ENCODE assay signal across 15 cellular contexts in the genomic region with DNA sequence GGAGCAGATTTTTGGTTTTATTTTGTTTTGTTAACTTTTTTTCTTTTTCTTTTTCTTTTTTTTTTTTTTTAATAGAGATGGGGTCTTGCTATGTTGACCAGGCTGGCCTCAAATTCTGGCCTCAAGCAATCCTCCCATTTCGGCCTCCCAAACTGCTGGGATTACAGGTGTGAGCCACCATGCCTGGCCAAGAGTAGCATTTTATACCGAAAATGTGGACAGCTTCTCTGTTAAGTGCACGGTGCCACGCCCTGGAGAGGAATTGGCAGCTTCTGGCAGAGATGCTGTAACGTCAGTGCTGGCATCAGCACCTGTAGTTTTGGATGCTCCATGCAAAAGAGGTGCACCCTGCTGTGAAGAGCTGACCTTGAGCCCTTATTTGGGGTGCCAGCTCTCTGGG.
"Had no signal": no experiment of that assay in that cellular context is flagged by ENCODE, and none has a peak within 500 bp of the region (broad histone marks: within the 10 kb centered on the region; RNA-seq: fewer than 3 reads in every experiment).

No MANE protein-coding gene starts in this region.

- H3K27me3 Mint-ChIP-seq: activated B cell treated with CpG ODN at 0.5 μM for 24 hours had no signal

- H3K4me1 Mint-ChIP-seq: activated B cell treated with CpG ODN at 0.5 μM for 24 hours, natural killer cell had no signal

- H3K36me3 Mint-ChIP-seq: natural killer cell had no signal

- H3K27ac Mint-ChIP-seq: activated B cell treated with CpG ODN at 0.5 μM for 24 hours; activated T-cell treated with anti-CD3 and anti-CD28 coated beads, Interleukin-2, amount 50 U/mL, for 72 hours; natural killer cell; T-helper 1 cell treated with Interleukin-12 subunit alpha and Interleukin-12 subunit beta and Interleukin-4 antibody, amounts not matched to agents 30 μg/mL and 1 μg/mL, for 36 hours had no signal

- H3K4me3 ChIP-seq: colonic mucosa, esophagus squamous epithelium, upper lobe of left lung had no signal

- H3K9me3 ChIP-seq: colonic mucosa, esophagus squamous epithelium, neutrophil, upper lobe of left lung had no signal

- H3K27ac ChIP-seq: colonic mucosa, esophagus squamous epithelium, neutrophil, upper lobe of left lung had no signal

- H3K36me3 ChIP-seq: neutrophil had no signal

- H3K4me3 Mint-ChIP-seq: activated B cell treated with CpG ODN at 0.5 μM for 24 hours; activated T-cell treated with anti-CD3 and anti-CD28 coated beads, Interleukin-2, amount 50 U/mL, for 72 hours; natural killer cell; T-helper 1 cell treated with Interleukin-12 subunit alpha and Interleukin-12 subunit beta and Interleukin-4 antibody, amounts not matched to agents 30 μg/mL and 1 μg/mL, for 36 hours had no signal

- H3K27me3 ChIP-seq: colonic mucosa, esophagus squamous epithelium, neutrophil, upper lobe of left lung had no signal

- H3K4me1 ChIP-seq: colonic mucosa, esophagus squamous epithelium had no signal

- H3K9me3 Mint-ChIP-seq: activated B cell treated with CpG ODN at 0.5 μM for 24 hours; activated T-cell treated with anti-CD3 and anti-CD28 coated beads, Interleukin-2, amount 50 U/mL, for 72 hours; natural killer cell; T-helper 1 cell treated with Interleukin-12 subunit alpha and Interleukin-12 subunit beta and Interleukin-4 antibody, amounts not matched to agents 30 μg/mL and 1 μg/mL, for 36 hours had no signal

- ATAC-seq: activated T-cell treated with anti-CD3 and anti-CD28 coated beads, Interleukin-2, amount 50 U/mL, for 72 hours; natural killer cell; stimulated activated naive CD8-positive, alpha-beta T cell treated with anti-CD3 and anti-CD28 coated beads, Interleukin-15, Interleukin-2, amounts not matched to agents 100 U/mL and 50 U/mL, for 24 hours had no signal

- FAIRE-seq: astrocyte, small intestine had no signal

- DNase-seq: activated B cell treated with CpG ODN at 0.5 μM for 24 hours; activated CD4-positive, alpha-beta T cell treated with anti-CD3 and anti-CD28 coated beads for 48 hours; activated CD8-positive, alpha-beta memory T cell treated with anti-CD3 and anti-CD28 coated beads, Interleukin-2, amount 50 U/mL, for 48 hours; activated naive CD4-positive, alpha-beta T cell treated with Interleukin-2 at 50 U/mL for 16 hours; activated T-cell treated with anti-CD3 and anti-CD28 coated beads, Interleukin-2, amount 50 U/mL, for 72 hours; colonic mucosa; esophagus squamous epithelium; mesendoderm; natural killer cell; small intestine; stimulated activated naive CD8-positive, alpha-beta T cell treated with anti-CD3 and anti-CD28 coated beads, Interleukin-15, Interleukin-2, amounts not matched to agents 100 U/mL and 50 U/mL, for 24 hours had no signal
